ENCODE assay signal across 26 cellular contexts in the genomic region with DNA sequence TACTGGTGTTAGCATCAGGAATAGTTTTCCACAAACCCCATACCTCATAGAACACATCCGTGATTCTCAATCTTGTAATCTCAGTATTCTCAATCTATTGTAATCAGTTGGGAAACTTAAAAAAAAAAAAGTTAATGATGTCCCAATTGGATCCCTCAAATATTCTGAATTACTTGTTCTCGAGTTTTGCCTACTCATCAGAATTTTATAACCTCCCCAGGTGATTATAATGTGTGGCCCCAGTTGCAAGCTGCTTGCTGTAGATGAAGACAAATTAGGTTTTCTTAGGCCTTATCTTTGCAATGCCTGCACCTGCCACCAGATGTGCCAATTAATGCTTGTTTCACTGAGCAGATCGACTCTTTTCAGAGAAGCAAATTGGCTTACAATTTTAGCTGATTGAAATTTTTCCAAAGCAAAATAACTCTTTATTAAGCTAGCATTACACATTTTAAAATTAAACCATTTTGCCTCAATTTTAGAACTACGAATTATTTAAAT. TPM values are rescaled to one million over a fixed set of nuclear protein-coding genes. Genes with fewer than 3 reads are reported as not detected.
DNase-seq lines count a peak whose midpoint lies in the region; ATAC-seq, FAIRE-seq and TF ChIP-seq lines count a peak whose summit lies in the region.
"Had no signal": no experiment of that assay in that cellular context is flagged by ENCODE, and none has a peak within 500 bp of the region (broad histone marks: within the 10 kb centered on the region; RNA-seq: fewer than 3 reads in every experiment).

No MANE protein-coding gene starts in this region.

- no peaks in the 10 kb centered on the region for H3K27me3 Mint-ChIP-seq in CD4-positive, alpha-beta T cell
- H3K27me3 Mint-ChIP-seq: activated CD4-positive, alpha-beta memory T cell treated with anti-CD3 and anti-CD28 coated beads for 36 hours; memory B cell had no signal

- H3K36me3 ChIP-seq in mammary epithelial cell (ENCODE audit: insufficient read depth, low read length) (no peaks in the 10 kb centered on the region), breast epithelium (no peaks in the 10 kb centered on the region), IMR-90 (ENCODE audit: control insufficient read depth, insufficient read depth, low read length) (no peaks in the 10 kb centered on the region), H1 (ENCODE audit: control insufficient read depth in 2 of 4, insufficient read depth in 4 of 4, low read length in 3 of 4) (no peaks in the 10 kb centered on the region), mucosa of descending colon (ENCODE audit: low read depth) (no peaks in the 10 kb centered on the region)
- H3K36me3 ChIP-seq: sigmoid colon, uterus had no signal

- H3K9me3 Mint-ChIP-seq in CD4-positive, alpha-beta T cell = no peaks in the 10 kb centered on the region
- H3K9me3 Mint-ChIP-seq: activated CD4-positive, alpha-beta memory T cell treated with anti-CD3 and anti-CD28 coated beads for 36 hours; central memory CD8-positive, alpha-beta T cell; memory B cell; naive thymus-derived CD8-positive, alpha-beta T cell had no signal

- H4K91ac ChIP-seq in IMR-90 (ENCODE audit: insufficient read depth, low read depth, low read length) = no peak overlapping the region
- H4K91ac ChIP-seq in H1 (replicated peaks; ENCODE audit: insufficient read length, low read length) = no peak overlapping the region

- H4K5ac ChIP-seq in IMR-90 (ENCODE audit: low read depth, low read length) = no peak overlapping the region
- H4K5ac ChIP-seq in H1 (ENCODE audit: insufficient read length, low read depth, low read length) = no peak overlapping the region

- ATAC-seq in IMR-90 (ENCODE audit: low read depth) (no peak), mucosa of descending colon (no peak)
- no peak for ATAC-seq in CD4-positive, alpha-beta T cell (ENCODE audit: poor library complexity)
- ATAC-seq: esophagus mucosa; naive thymus-derived CD8-positive, alpha-beta T cell had no signal

- H3K4me3 ChIP-seq in mammary epithelial cell (replicated peaks in 1 of 3; ENCODE audit: insufficient read depth in 1 of 3, low read depth in 2 of 3, low read length in 3 of 3) = no peak overlapping the region
- H3K4me3 ChIP-seq in breast epithelium = no peak overlapping the region
- H3K4me3 ChIP-seq in IMR-90 (ENCODE audit: insufficient read depth, low read depth, low read length) = no peak overlapping the region
- no peak overlapping the region for H3K4me3 ChIP-seq in H1 (ENCODE audit: extremely low read depth in 1 of 4, insufficient read depth in 2 of 4, low read depth in 3 of 4, low read length in 4 of 4)
- no peak overlapping the region for H3K4me3 ChIP-seq in mucosa of descending colon
- H3K4me3 ChIP-seq: sigmoid colon, uterus had no signal

- no TSS peak for BruUV-seq in mammary epithelial cell (replicated peaks; lab: Mats Ljungman, UMichigan)
- no TSS peak for BruUV-seq in IMR-90 (replicated peaks; lab: Mats Ljungman, UMichigan)

- H3K4me1 Mint-ChIP-seq in CD4-positive, alpha-beta T cell (ENCODE audit: low read depth) = no peaks in the 10 kb centered on the region
- H3K4me1 Mint-ChIP-seq: CD14-positive monocyte, memory B cell had no signal

- POLR2A ChIA-PET in IMR-90 (lab: Charles Lee; ENCODE audit: unreplicated experiment) = no interaction called here
- POLR2A ChIA-PET in H1 (lab: Charles Lee; ENCODE audit: partially characterized antibody) = interaction anchor here (2.7 kb wide), 1 partner anchor 19 kb away, joined by 7 read pairs; the partner anchor contains the start of gene DIPK2A
- POLR2A ChIA-PET in CD4-positive, alpha-beta T cell (lab: Charles Lee) = interaction anchor here (1.5 kb wide), 1 partner anchor 19 kb away, joined by 3 read pairs; the partner anchor contains the start of gene DIPK2A

- WGBS in mammary epithelial cell (ENCODE audit: low coverage, missing lambda C conversion rate) = 40% methylated on average over 4 of the region's 4 CpGs
- no CpG with 5 or more reads among the region's 4 CpGs for WGBS in IMR-90 (ENCODE audit: extremely low coverage in 2 of 2, insufficient read length in 1 of 2), 2 experiments
- WGBS in H1 (ENCODE audit: extremely low coverage in 1 of 2, insufficient coverage in 1 of 2, insufficient read length in 1 of 2, insufficient replicate concordance in 2 of 2, low coverage in 1 of 2, low lambda C conversion rate in 2 of 2, missing lambda C conversion rate in 1 of 2), 2 experiments = 87% methylated on average over 4 of the region's 4 CpGs; no CpG with 5 or more reads in 1 of the 2 experiments

- TF ChIP-seq CTCF in mammary epithelial cell (conservative IDR thresholded peaks at IDR 0.05 in 1 of 2, IDR thresholded peaks at IDR 0.05 in 1 of 2; ENCODE audit: extremely low read depth in 1 of 2, insufficient read depth in 1 of 2, low read depth in 1 of 2, low read length in 2 of 2) (peak; percentile 7 to 32), breast epithelium (IDR thresholded peaks at IDR 0.05) (no peak), IMR-90 (conservative IDR thresholded peaks at IDR 0.05; ENCODE audit: low read depth, low read length) (no peak), H1 (IDR thresholded peaks at IDR 0.05; ENCODE audit: control extremely low read depth in 1 of 3, insufficient read depth in 1 of 3, low read depth in 1 of 3, low read length in 3 of 3) (peak in 2 of 3 experiments; percentile 7 to 25; a peak in 1 of 4 replicates), mucosa of descending colon (IDR thresholded peaks at IDR 0.05) (no peak)
- TF ChIP-seq CTCF in CD4-positive, alpha-beta T cell (IDR thresholded peaks at IDR 0.05) = no peak

- in situ Hi-C loops in mammary epithelial cell (cut with MboI; ENCODE audit: low sequenced_read_pairs in 2 of 2) (no loop called here), IMR-90 (cut with MboI; ENCODE audit: low sequenced_read_pairs) (loop anchor here (10.0 kb wide), 1 partner anchor 178 kb away; no protein-coding TSS in a partner anchor)

- no peak overlapping the region for H4K8ac ChIP-seq in IMR-90 (ENCODE audit: low read depth in 2 of 2, low read length in 2 of 2)
- no peak overlapping the region for H4K8ac ChIP-seq in H1 (ENCODE audit: extremely low read depth, insufficient read depth, low read length)

- H2BK5ac ChIP-seq in IMR-90 (ENCODE audit: low read depth, low read length, poor library complexity, severe bottlenecking) (no peak overlapping the region), H1 (ENCODE audit: low read depth, low read length) (no peak overlapping the region)

- intact Hi-C loops in mammary epithelial cell (cut with micrococcal nuclease) = no loop called here
- intact Hi-C loops in breast epithelium (cut with DNase I; ENCODE audit: low total_unique reads) = no loop called here
- intact Hi-C loops in IMR-90 (cut with micrococcal nuclease) = no loop called here
- intact Hi-C loops in mucosa of descending colon (cut with DNase I, micrococcal nuclease) = loop anchor here in 1 of 2 donors (5.0 kb wide), 1 partner anchor 175 kb away; no protein-coding TSS in a partner anchor
- intact Hi-C loops in CD4-positive, alpha-beta T cell (cut with DNase I, micrococcal nuclease) = no loop called here

- no peak overlapping the region for H2BK12ac ChIP-seq in H1 (ENCODE audit: low read depth, low read length)

- no peak for TF ChIP-seq RAD21 in IMR-90 (IDR thresholded peaks at IDR 0.05; ENCODE audit: low read length)
- peak in 1 of 2 experiments; percentile 20; a peak in 1 of 4 replicates for TF ChIP-seq RAD21 in H1 (IDR thresholded peaks at IDR 0.05 in 1 of 2, conservative IDR thresholded peaks at IDR 0.05 in 1 of 2; ENCODE audit: low read depth in 2 of 2, low read length in 2 of 2)

- no peak overlapping the region for H3K4me3 Mint-ChIP-seq in CD4-positive, alpha-beta T cell
- H3K4me3 Mint-ChIP-seq: activated CD4-positive, alpha-beta memory T cell treated with anti-CD3 and anti-CD28 coated beads for 36 hours; CD14-positive monocyte; central memory CD8-positive, alpha-beta T cell; memory B cell; naive thymus-derived CD8-positive, alpha-beta T cell had no signal

- no peaks in the 10 kb centered on the region for H3K23me2 ChIP-seq in H1 (ENCODE audit: low read depth, low read length)

- no peak overlapping the region for H3K9ac ChIP-seq in mammary epithelial cell (ENCODE audit: insufficient read depth, low read length)
- no peak overlapping the region for H3K9ac ChIP-seq in IMR-90 (ENCODE audit: low read depth, low read length)
- H3K9ac ChIP-seq in H1 (replicated peaks in 1 of 4; ENCODE audit: extremely low read depth in 1 of 4, low read depth in 3 of 4, low read length in 3 of 4) = no peak overlapping the region
- H3K9ac ChIP-seq: parathyroid adenoma had no signal

- CTCF ChIA-PET in mammary epithelial cell (lab: Charles Lee; ENCODE audit: low non-redundant PET) (no interaction called here), IMR-90 (lab: Yijun Ruan, JAX) (interaction anchor here (0.6 kb wide), 1 partner anchor 526 kb away, joined by 4 read pairs; no protein-coding TSS in a partner anchor), H1 (lab: Charles Lee; ENCODE audit: partially characterized antibody) (interaction anchor here (0.6 to 1.6 kb wide), 15 partner anchors 11 to 360 kb away, joined by 3 to 8 read pairs (median 3); partner anchors contain the start of gene DIPK2A)
- CTCF ChIA-PET in CD4-positive, alpha-beta T cell (lab: Charles Lee) = interaction anchor here (0.7 to 1.4 kb wide), 2 partner anchors 17 to 185 kb away, joined by 3 read pairs; no protein-coding TSS in a partner anchor

- TF ChIP-seq POLR2A in breast epithelium (IDR thresholded peaks at IDR 0.05) = no peak
- TF ChIP-seq POLR2A in IMR-90 (IDR thresholded peaks at IDR 0.05; ENCODE audit: low read depth, low read length) = no peak
- no peak for TF ChIP-seq POLR2A in H1 (IDR thresholded peaks at IDR 0.05; ENCODE audit: control extremely low read depth in 1 of 2, low read depth in 2 of 2, low read length in 2 of 2)

- H2AFZ ChIP-seq in mammary epithelial cell (ENCODE audit: low read depth, low read length) (no peak overlapping the region), IMR-90 (replicated peaks; ENCODE audit: low read length, poor library complexity) (no peak overlapping the region), H1 (ENCODE audit: low read length) (no peak overlapping the region)
- H2AFZ ChIP-seq: parathyroid adenoma had no signal

- dilution Hi-C loops in mammary epithelial cell (cut with HindIII; ENCODE audit: low sequenced_read_pairs) (no loop called here), IMR-90 (cut with HindIII; ENCODE audit: low sequenced_read_pairs, unreplicated experiment) (no loop called here)

- H3K9me1 ChIP-seq in IMR-90 (ENCODE audit: insufficient read depth, low read length) = no peaks in the 10 kb centered on the region

- H3K14ac ChIP-seq in IMR-90 (replicated peaks; ENCODE audit: low read depth, low read length) = no peak overlapping the region
- H3K14ac ChIP-seq in H1 (ENCODE audit: insufficient read length) = no peak overlapping the region

- no peak overlapping the region for H3K23ac ChIP-seq in IMR-90 (ENCODE audit: low read depth, low read length)
- no peak overlapping the region for H3K23ac ChIP-seq in H1 (ENCODE audit: insufficient read length)

- no peak for FAIRE-seq in H1 (lab: Jason Lieb, UNC)

- no peak overlapping the region for H3K4me2 ChIP-seq in mammary epithelial cell (ENCODE audit: insufficient read depth, low read depth, low read length)
- H3K4me2 ChIP-seq in IMR-90 (ENCODE audit: low read depth, low read length) = no peak overlapping the region
- H3K4me2 ChIP-seq in H1 (ENCODE audit: insufficient read depth in 1 of 2, low read depth in 2 of 2, low read length in 2 of 2) = no peak overlapping the region

- DNase-seq in mammary epithelial cell (no peak), breast epithelium (ENCODE audit: low spot score in 2 of 2) (no peak), IMR-90 (no peak), H1 (ENCODE audit: low read depth in 1 of 2, low spot score in 2 of 2) (no peak), mucosa of descending colon (no peak), NCI-H1436 treated with DMSO at 0.1 percent for 48 hours (lab: John Stamatoyannopoulos, UW) (no peak), NCI-H1417 treated with DMSO at 0.1 percent for 48 hours (lab: John Stamatoyannopoulos, UW) (no peak)
- DNase-seq in CD4-positive, alpha-beta T cell = no peak
- DNase-seq: ACHN; activated CD4-positive, alpha-beta memory T cell treated with anti-CD3 and anti-CD28 coated beads for 36 hours; activated CD4-positive, CD25-positive, alpha-beta regulatory T cell; activated naive CD4-positive, alpha-beta T cell; activated T-cell treated with anti-CD3 and anti-CD28 coated beads for 4 hours; anterior cingulate cortex; naive thymus-derived CD8-positive, alpha-beta T cell; NCI-H1694 treated with DMSO at 0.1 percent for 48 hours; NCI-H2227 treated with DMSO at 0.1 percent for 48 hours; sigmoid colon; T-helper 9 cell; uterus had no signal

- H4K20me1 ChIP-seq in mammary epithelial cell (ENCODE audit: insufficient read depth, low read length) = no peaks in the 10 kb centered on the region
- H4K20me1 ChIP-seq in IMR-90 (ENCODE audit: insufficient read depth, low read length) = no peaks in the 10 kb centered on the region
- H4K20me1 ChIP-seq in H1 (replicated peaks in 1 of 2; ENCODE audit: control insufficient read depth in 1 of 2, insufficient read depth in 2 of 2, low read length in 2 of 2) = no peaks in the 10 kb centered on the region

- H2AK5ac ChIP-seq in IMR-90 (ENCODE audit: low read depth, low read length) (no peak overlapping the region), H1 (ENCODE audit: low read depth, low read length) (no peak overlapping the region)

- H3K9me3 ChIP-seq in mammary epithelial cell (replicated peaks; ENCODE audit: insufficient read depth, low read length) (no peaks in the 10 kb centered on the region), breast epithelium (no peaks in the 10 kb centered on the region), IMR-90 (ENCODE audit: control insufficient read depth, insufficient read depth, low read length) (no peaks in the 10 kb centered on the region), H1 (ENCODE audit: insufficient read depth in 2 of 2, low read depth in 1 of 2, low read length in 1 of 2) (no peaks in the 10 kb centered on the region), mucosa of descending colon (no peaks in the 10 kb centered on the region)
- no peaks in the 10 kb centered on the region for H3K9me3 ChIP-seq in CD4-positive, alpha-beta T cell (ENCODE audit: control insufficient read depth, low read length)
- H3K9me3 ChIP-seq: sigmoid colon, uterus had no signal

- H3K27ac ChIP-seq in mammary epithelial cell (ENCODE audit: insufficient read depth, low read depth, low read length) (no peak overlapping the region), breast epithelium (no peak overlapping the region), IMR-90 (ENCODE audit: insufficient read depth, low read length) (no peak overlapping the region), H1 (ENCODE audit: low read depth, low read length) (no peak overlapping the region)
- H3K27ac ChIP-seq in CD4-positive, alpha-beta T cell (ENCODE audit: low read depth, low read length) = no peak overlapping the region
- H3K27ac ChIP-seq: parathyroid adenoma, RWPE1, sigmoid colon, uterus had no signal

- TF ChIP-seq EP300 in H1 (IDR thresholded peaks at IDR 0.05; ENCODE audit: borderline replicate concordance in 1 of 2, low read depth in 2 of 2, low read length in 2 of 2) = no peak

- no peaks in the 10 kb centered on the region for H3K79me1 ChIP-seq in IMR-90 (ENCODE audit: low read depth in 1 of 2, low read length in 2 of 2)
- no peaks in the 10 kb centered on the region for H3K79me1 ChIP-seq in H1 (ENCODE audit: low read depth, low read length)

- no peak overlapping the region for H3K56ac ChIP-seq in IMR-90 (ENCODE audit: extremely low read depth, insufficient read depth, low read length)
- H3K56ac ChIP-seq in H1 (replicated peaks; ENCODE audit: insufficient read length, low read depth, low read length) = no peak overlapping the region

- H3K27ac Mint-ChIP-seq in CD4-positive, alpha-beta T cell = no peak overlapping the region
- H3K27ac Mint-ChIP-seq: activated CD4-positive, alpha-beta memory T cell treated with anti-CD3 and anti-CD28 coated beads for 36 hours; memory B cell; naive thymus-derived CD8-positive, alpha-beta T cell had no signal

- no peaks in the 10 kb centered on the region for H3K79me2 ChIP-seq in mammary epithelial cell (ENCODE audit: insufficient read depth, low read length)
- H3K79me2 ChIP-seq in H1 (ENCODE audit: control insufficient read depth in 1 of 2, insufficient read depth in 2 of 2, low read length in 2 of 2) = no peaks in the 10 kb centered on the region
- H3K79me2 ChIP-seq: parathyroid adenoma had no signal

- H2BK15ac ChIP-seq in IMR-90 (ENCODE audit: low read depth, low read length) (no peak overlapping the region), H1 (ENCODE audit: low read length) (no peak overlapping the region)

- H2BK20ac ChIP-seq in IMR-90 (ENCODE audit: low read depth, low read length) (no peak overlapping the region), H1 (ENCODE audit: low read length) (no peak overlapping the region)

- H3K4ac ChIP-seq in IMR-90 (ENCODE audit: low read depth, low read length) (no peak overlapping the region), H1 (replicated peaks; ENCODE audit: insufficient read length, low read depth, low read length) (no peak overlapping the region)

- no peaks in the 10 kb centered on the region for H3K4me1 ChIP-seq in mammary epithelial cell (ENCODE audit: insufficient read depth, low read length)
- no peaks in the 10 kb centered on the region for H3K4me1 ChIP-seq in breast epithelium
- no peaks in the 10 kb centered on the region for H3K4me1 ChIP-seq in IMR-90 (ENCODE audit: control insufficient read depth, insufficient read depth, low read length)
- H3K4me1 ChIP-seq in H1 (replicated peaks in 1 of 4; ENCODE audit: control insufficient read depth in 3 of 4, insufficient read depth in 4 of 4, low read length in 3 of 4) = no peaks in the 10 kb centered on the region
- no peaks in the 10 kb centered on the region for H3K4me1 ChIP-seq in mucosa of descending colon (ENCODE audit: low read depth)
- H3K4me1 ChIP-seq: parathyroid adenoma, sigmoid colon, uterus had no signal

- H2AK9ac ChIP-seq in IMR-90 (replicated peaks; ENCODE audit: low read depth, low read length, poor library complexity) = no peak overlapping the region

- H3K18ac ChIP-seq in IMR-90 (ENCODE audit: low read depth, low read length) (no peak overlapping the region), H1 (ENCODE audit: extremely low read depth, low read length) (no peak overlapping the region)

- no peaks in the 10 kb centered on the region for H3K36me3 Mint-ChIP-seq in CD4-positive, alpha-beta T cell (ENCODE audit: low read depth)
- H3K36me3 Mint-ChIP-seq: activated CD4-positive, alpha-beta memory T cell treated with anti-CD3 and anti-CD28 coated beads for 36 hours; CD14-positive monocyte; memory B cell; naive thymus-derived CD8-positive, alpha-beta T cell had no signal

- H2BK120ac ChIP-seq in IMR-90 (ENCODE audit: low read depth, low read length) (no peak overlapping the region), H1 (replicated peaks; ENCODE audit: low read depth, low read length) (no peak overlapping the region)

- no peaks in the 10 kb centered on the region for H3K27me3 ChIP-seq in mammary epithelial cell (ENCODE audit: insufficient read depth, low read length)
- no peaks in the 10 kb centered on the region for H3K27me3 ChIP-seq in breast epithelium
- H3K27me3 ChIP-seq in IMR-90 (ENCODE audit: control insufficient read depth, insufficient read depth, low read length) = no peaks in the 10 kb centered on the region
- H3K27me3 ChIP-seq in H1 (replicated peaks in 1 of 4; ENCODE audit: control insufficient read depth in 3 of 4, extremely low read depth in 1 of 4, insufficient read depth in 3 of 4, low read length in 3 of 4) = no peaks in the 10 kb centered on the region
- H3K27me3 ChIP-seq in CD4-positive, alpha-beta T cell (ENCODE audit: control insufficient read depth, insufficient read depth, low read length) = no peaks in the 10 kb centered on the region
- H3K27me3 ChIP-seq: sigmoid colon, uterus had no signal

RNA-seq across cellular contexts. Expression of gene DIPK2A, which starts 19.0 kb away (rescaled TPM):
- total RNA-seq in mammary epithelial cell (10 to 100 TPM; 14.1 to 52.0 TPM), breast epithelium (10 to 100 TPM; 19.8 to 39.4 (median 30.2) TPM), IMR-90 (2012; rRNA removed) (14.0 and 31.7 TPM in 2 replicates), mucosa of descending colon (10 to 100 TPM; 14.2 to 30.1 (median 14.7) TPM)
- polyA plus RNA-seq in mammary epithelial cell (9.9 TPM), IMR-90 (2012; rRNA removed) (9.3 and 15.5 TPM in 2 replicates), H1 (2011; rRNA removed) (18.4 and 27.0 TPM in 2 replicates)
- polyA minus RNA-seq in mammary epithelial cell = 21.4 TPM
- 4.7 and 4.8 TPM in 2 replicates for polyA plus RNA-seq in IMR-90 (2012; cell fraction: cytosol; rRNA removed)
- 2.9 and 3.1 TPM in 2 replicates for polyA plus RNA-seq in IMR-90 (2012; cell fraction: nucleus; rRNA removed; ENCODE audit: low replicate concordance)
- 28.7 and 28.9 TPM in 2 replicates for total RNA-seq in H1 (2021; fragmentation: NEBNext Ultra II Directional; extraction: Animal tissue kit (Norgen Biotek cat#: 25700))
- polyA plus RNA-seq in H1 (2011; cell fraction: cytosol; rRNA removed) = 14.5 TPM
- 40.1 TPM for polyA plus RNA-seq in H1 (2011; cell fraction: nucleus; rRNA removed)
- polyA plus RNA-seq in H1 (2012, experiment 1 of 2) = 15.8 to 22.8 TPM (median 19.9 TPM) in 4 replicates
- 3.1 TPM for polyA plus RNA-seq in H1 (2012, experiment 2 of 2)
- 23.1 TPM for polyA plus RNA-seq in H1 (2013, experiment 1 of 2)
- polyA plus RNA-seq in H1 (2013, experiment 2 of 2) = 26.1 TPM
- 22.4 and 27.6 TPM in 2 replicates for polyA minus RNA-seq in H1 (2011; rRNA and poly(A)+ RNA removed)
- polyA minus RNA-seq in H1 (2011; cell fraction: cytosol; rRNA and poly(A)+ RNA removed) = 69.5 TPM
- 96.8 TPM for polyA minus RNA-seq in H1 (2011; cell fraction: nucleus; rRNA and poly(A)+ RNA removed)
- total RNA-seq in CD4-positive, alpha-beta T cell = 10 to 100 TPM; 17.5 to 18.2 TPM

Comparison
In these comparisons a context has a peak if more than half of its experiments do, and no peak if none do; other contexts are left out.
1. CTCF ChIP-seq: peak in mammary epithelial cell (2 of 2) and H1 (2 of 3); none in breast epithelium (0 of 3), IMR-90 (single experiment), mucosa of descending colon (single experiment) and CD4-positive, alpha-beta T cell (single experiment).